ENCODE assay signal across 20 cellular contexts in genomic region chr12:108441549-108441948, GRCh38.
A peak's percentile ranks its signal among the peaks of the same experiment; 100 is the strongest.
DNase-seq lines count a peak whose midpoint lies in the region; TF ChIP-seq lines count a peak whose summit lies in the region.
"Had no signal": no experiment of that assay in that cellular context is flagged by ENCODE, and none has a peak within 500 bp of the region (broad histone marks: within the 10 kb centered on the region; RNA-seq: fewer than 3 reads in every experiment).

No MANE protein-coding gene starts in this region.

- peak overlapping the region; percentile 84 for H2BK120ac ChIP-seq in mesendoderm (ENCODE audit: low read depth, low read length)

- H3K4me2 ChIP-seq in BLaER1 treated with 17β-estradiol and CSF1 and Interleukin-3, amounts not matched to agents 10 nM and 100 nM = peak overlapping the region; percentile 29 to 73 (median 49); a peak in 21 of 22 replicates
- H3K4me2 ChIP-seq in mesendoderm (ENCODE audit: low read length) = no peak overlapping the region

- peak overlapping the region; percentile 88 for H3K4ac ChIP-seq in mesendoderm (ENCODE audit: low read depth, low read length)

- no peaks in the 10 kb centered on the region for H3K36me3 ChIP-seq in BLaER1 treated with 17β-estradiol and CSF1 and Interleukin-3, amounts not matched to agents 10 nM and 100 nM
- H3K36me3 ChIP-seq in HUES6 (ENCODE audit: control insufficient read depth, insufficient read depth, low read length) (no peaks in the 10 kb centered on the region), endodermal cell (ENCODE audit: control insufficient read depth, insufficient read depth, low read length) (no peaks in the 10 kb centered on the region), mesendoderm (ENCODE audit: control insufficient read depth, insufficient read depth, low read length) (no peaks in the 10 kb centered on the region)
- H3K36me3 ChIP-seq: MG63, Peyer's patch had no signal

- peaks cover 22% of the 10 kb centered on the region for H3K9me3 Mint-ChIP-seq in endodermal cell

- H4K20me1 ChIP-seq in BLaER1 treated with 17β-estradiol and CSF1 and Interleukin-3, amounts not matched to agents 10 nM and 100 nM = no peaks in the 10 kb centered on the region

- peaks cover 9 to 44% (median 10%) of the 10 kb centered on the region in 10 experiments for H3K4me1 ChIP-seq in BLaER1 treated with 17β-estradiol and CSF1 and Interleukin-3, amounts not matched to agents 10 nM and 100 nM
- H3K4me1 ChIP-seq in HUES6 (ENCODE audit: control insufficient read depth, insufficient read depth, low read length) (peaks cover 34% of the 10 kb centered on the region), endodermal cell (ENCODE audit: control insufficient read depth, insufficient read depth, low read length) (peaks cover 4% of the 10 kb centered on the region), mesendoderm (ENCODE audit: control insufficient read depth, low read depth, low read length) (peaks cover 7% of the 10 kb centered on the region)
- H3K4me1 ChIP-seq: Peyer's patch had no signal

- no peak overlapping the region for H3K9ac ChIP-seq in BLaER1 treated with 17β-estradiol and CSF1 and Interleukin-3, amounts not matched to agents 10 nM and 100 nM
- H3K9ac ChIP-seq in HUES6 (ENCODE audit: low read length) (peak overlapping the region; percentile 76), endodermal cell (ENCODE audit: extremely low read depth, low read length, poor library complexity, severe bottlenecking) (no peak overlapping the region), mesendoderm (ENCODE audit: low read length) (peak overlapping the region; percentile 10)

- peak overlapping the region; percentile 73 for H3K56ac ChIP-seq in mesendoderm (ENCODE audit: low read length)

- TF ChIP-seq CTCF in endodermal cell (conservative IDR thresholded peaks at IDR 0.05) = no peak

- H3K18ac ChIP-seq in mesendoderm (ENCODE audit: low read length) = peak overlapping the region; percentile 76

- no peaks in the 10 kb centered on the region for H3K79me1 ChIP-seq in mesendoderm (ENCODE audit: low read length)

- H2AK5ac ChIP-seq in mesendoderm (ENCODE audit: low read length) = peak overlapping the region; percentile 73

- no peak overlapping the region for H4K5ac ChIP-seq in mesendoderm (ENCODE audit: low read length)

- WGBS in endodermal cell (ENCODE audit: insufficient coverage in 1 of 2, insufficient read length in 1 of 2), 2 experiments = 60 to 63% methylated on average over 3 to 4 of the region's 4 CpGs
- WGBS in mesendoderm (ENCODE audit: extremely low coverage, insufficient coverage, low lambda C conversion rate) = no CpG with 5 or more reads among the region's 4 CpGs

- H3K4me3 Mint-ChIP-seq in endodermal cell = no peak overlapping the region
- H3K4me3 Mint-ChIP-seq: CD4-positive, alpha-beta memory T cell had no signal

- no peaks in the 10 kb centered on the region for H3K27me3 Mint-ChIP-seq in endodermal cell (ENCODE audit: insufficient read depth)

- H3K27ac Mint-ChIP-seq in endodermal cell = no peak overlapping the region
- H3K27ac Mint-ChIP-seq: CD4-positive, alpha-beta memory T cell had no signal

- H4K8ac ChIP-seq in mesendoderm (ENCODE audit: low read depth, low read length) = no peak overlapping the region

- no peak overlapping the region for H3K23ac ChIP-seq in mesendoderm (ENCODE audit: low read length)

- H3K27me3 ChIP-seq in BLaER1 treated with 17β-estradiol and CSF1 and Interleukin-3, amounts not matched to agents 10 nM and 100 nM = no peaks in the 10 kb centered on the region
- no peaks in the 10 kb centered on the region for H3K27me3 ChIP-seq in HUES6 (ENCODE audit: control insufficient read depth, insufficient read depth, low read length)
- H3K27me3 ChIP-seq in endodermal cell (ENCODE audit: control insufficient read depth, insufficient read depth, low read length, poor library complexity, severe bottlenecking) = no peaks in the 10 kb centered on the region
- no peaks in the 10 kb centered on the region for H3K27me3 ChIP-seq in mesendoderm (ENCODE audit: insufficient read depth, low read length, poor library complexity)
- H3K27me3 ChIP-seq: MG63, Peyer's patch had no signal

- H3K79me2 ChIP-seq in mesendoderm (ENCODE audit: control insufficient read depth, insufficient read depth, low read length) = no peaks in the 10 kb centered on the region

- peak overlapping the region; percentile 26 for H2BK5ac ChIP-seq in mesendoderm (ENCODE audit: low read length)

- DNase-seq in endodermal cell (no peak), mesendoderm (peak; percentile 22), NCI-H128 (lab: John Stamatoyannopoulos, UW; ENCODE audit: unreplicated experiment) (no peak), superior temporal gyrus (ENCODE audit: extremely low spot score) (no peak)
- DNase-seq in stimulated activated CD4-positive, alpha-beta T cell treated with anti-CD3 and anti-CD28 coated beads, Interleukin-2, amount 100 ng/mL, for 24 hours = no peak
- DNase-seq: C1 segment of cervical spinal cord; CD4-positive, alpha-beta memory T cell; COR-L47; DMS79; IMR-90; KG1; MG63; NCI-H1694; NCI-H2029 treated with DMSO at 0.1 percent for 48 hours; NCI-H526 treated with DMSO at 0.1 percent for 48 hours; OCI-M1; Peyer's patch; SHP77 treated with DMSO at 0.1 percent for 48 hours had no signal

- H3K36me3 Mint-ChIP-seq in endodermal cell (ENCODE audit: low read depth) = peaks cover 2% of the 10 kb centered on the region
- H3K36me3 Mint-ChIP-seq: CD4-positive, alpha-beta memory T cell had no signal

- no peak overlapping the region for H2BK15ac ChIP-seq in mesendoderm (replicated peaks; ENCODE audit: low read depth)

- no peak overlapping the region for H3K27ac ChIP-seq in BLaER1 treated with 17β-estradiol and CSF1 and Interleukin-3, amounts not matched to agents 10 nM and 100 nM
- H3K27ac ChIP-seq in HUES6 (ENCODE audit: low read depth, low read length) = peak overlapping the region; percentile 89
- H3K27ac ChIP-seq in endodermal cell (ENCODE audit: low read depth, low read length) = peak overlapping the region; percentile 30
- H3K27ac ChIP-seq in mesendoderm (ENCODE audit: low read depth, low read length) = peak overlapping the region; percentile 51
- H3K27ac ChIP-seq: Peyer's patch had no signal

- H3K4me1 Mint-ChIP-seq in endodermal cell = peaks cover 9% of the 10 kb centered on the region
- H3K4me1 Mint-ChIP-seq: CD4-positive, alpha-beta memory T cell had no signal

- H3K9me3 ChIP-seq in BLaER1 treated with 17β-estradiol and CSF1 and Interleukin-3, amounts not matched to agents 10 nM and 100 nM (replicated peaks in 1 of 11) = no peaks in the 10 kb centered on the region
- H3K9me3 ChIP-seq in HUES6 (ENCODE audit: control insufficient read depth, insufficient read depth, low read depth, low read length) = no peaks in the 10 kb centered on the region
- H3K9me3 ChIP-seq in endodermal cell (ENCODE audit: control insufficient read depth, low read length) = peaks cover 29% of the 10 kb centered on the region
- H3K9me3 ChIP-seq: MG63, Peyer's patch had no signal

- H3K4me3 ChIP-seq in BLaER1 treated with 17β-estradiol and CSF1 and Interleukin-3, amounts not matched to agents 10 nM and 100 nM = no peak overlapping the region
- H3K4me3 ChIP-seq in HUES6 (ENCODE audit: low read depth, low read length) = peak overlapping the region; percentile 38
- peak overlapping the region; percentile 30 for H3K4me3 ChIP-seq in endodermal cell (ENCODE audit: low read length)
- H3K4me3 ChIP-seq in mesendoderm (ENCODE audit: low read length) = no peak overlapping the region
- H3K4me3 ChIP-seq: MG63, Peyer's patch had no signal

Comparison
In these comparisons a context has a peak if more than half of its experiments do, and no peak if none do; other contexts are left out.
1. H3K27ac ChIP-seq: peak in HUES6 (single experiment), endodermal cell (single experiment) and mesendoderm (single experiment); none in BLaER1 treated with 17β-estradiol and CSF1 and Interleukin-3, amounts not matched to agents 10 nM and 100 nM (0 of 11).
2. H3K4me3 ChIP-seq: peak in HUES6 (single experiment) and endodermal cell (single experiment); none in BLaER1 treated with 17β-estradiol and CSF1 and Interleukin-3, amounts not matched to agents 10 nM and 100 nM (0 of 10) and mesendoderm (single experiment).
3. H3K9ac ChIP-seq: peak in HUES6 (single experiment) and mesendoderm (single experiment); none in BLaER1 treated with 17β-estradiol and CSF1 and Interleukin-3, amounts not matched to agents 10 nM and 100 nM (0 of 11) and endodermal cell (single experiment).